16 cellular contexts compared by ENCODE assay signal in genomic region chr22:24170632-24171031, GRCh38. TPM values are rescaled to one million over a fixed set of nuclear protein-coding genes. Genes with fewer than 3 reads are reported as not detected.
A peak's percentile ranks its signal among the peaks of the same experiment; 100 is the strongest.
DNase-seq lines count a peak whose midpoint lies in the region; ATAC-seq and TF ChIP-seq lines count a peak whose summit lies in the region.
"Had no signal": no experiment of that assay in that cellular context is flagged by ENCODE, and none has a peak within 500 bp of the region (broad histone marks: within the 10 kb centered on the region; RNA-seq: fewer than 3 reads in every experiment).

No MANE protein-coding gene starts in this region.

- H3K27ac ChIP-seq in RWPE1 (peak overlapping the region; percentile 18), gastroesophageal sphincter (peak overlapping the region in 3 of 4 donors; percentile 62 to 85 (median 69)), stomach smooth muscle (ENCODE audit: low read length) (peak overlapping the region; percentile 66), OCI-LY7 (ENCODE audit: low read depth, low read length, poor library complexity, severe bottlenecking) (no peak overlapping the region), mesendoderm (ENCODE audit: low read depth, low read length) (no peak overlapping the region)
- no peak overlapping the region for H3K27ac ChIP-seq in CD4-positive, alpha-beta T cell (ENCODE audit: low read depth, low read length)
- H3K27ac ChIP-seq: GM23248 had no signal

- H3K9me2 ChIP-seq in OCI-LY7 (ENCODE audit: insufficient read depth, low read length), result no peaks in the 10 kb centered on the region

- no peak for TF ChIP-seq EP300 in gastroesophageal sphincter (IDR thresholded peaks at IDR 0.05)

- peaks cover 0 to 44% (median 14%) of the 10 kb centered on the region in 3 donors for H3K4me1 ChIP-seq in gastroesophageal sphincter
- H3K4me1 ChIP-seq in stomach smooth muscle (ENCODE audit: control insufficient read depth, insufficient read depth, low read length), result peaks cover 31% of the 10 kb centered on the region
- no peaks in the 10 kb centered on the region for H3K4me1 ChIP-seq in OCI-LY7 (ENCODE audit: insufficient read depth, low read length, poor library complexity, severe bottlenecking)
- H3K4me1 ChIP-seq in mesendoderm (ENCODE audit: control insufficient read depth, low read depth, low read length), result no peaks in the 10 kb centered on the region

- H3K36me3 ChIP-seq in gastroesophageal sphincter (peaks cover 0 to 90% of the 10 kb centered on the region in 2 donors), stomach smooth muscle (ENCODE audit: control insufficient read depth in 2 of 2, insufficient read depth in 2 of 2, low read length in 2 of 2) (peaks cover 37 to 64% of the 10 kb centered on the region in 2 donors), OCI-LY7 (ENCODE audit: insufficient read depth, low read length) (peaks cover 38% of the 10 kb centered on the region; the same call in 1 of the 2 replicates), mesendoderm (ENCODE audit: control insufficient read depth, insufficient read depth, low read length) (peaks cover 2% of the 10 kb centered on the region)

- TF ChIP-seq CTCF in RWPE1 (conservative IDR thresholded peaks at IDR 0.05; ENCODE audit: low read depth) (no peak), gastroesophageal sphincter (IDR thresholded peaks at IDR 0.05) (no peak), OCI-LY7 (conservative IDR thresholded peaks at IDR 0.05; ENCODE audit: low read length) (no peak)
- no peak for TF ChIP-seq CTCF in CD4-positive, alpha-beta T cell (IDR thresholded peaks at IDR 0.05)

- H3K27me3 Mint-ChIP-seq in activated naive CD8-positive, alpha-beta T cell, result no peaks in the 10 kb centered on the region
- H3K27me3 Mint-ChIP-seq in activated naive CD8-positive, alpha-beta T cell treated with anti-CD3 and anti-CD28 coated beads, Interleukin-2, amount 50 U/mL, for 24 hours, result no peaks in the 10 kb centered on the region
- H3K27me3 Mint-ChIP-seq in CD4-positive, alpha-beta T cell, result no peaks in the 10 kb centered on the region
- H3K27me3 Mint-ChIP-seq: CD4-positive, CD25-positive, alpha-beta regulatory T cell had no signal

- peak overlapping the region; percentile 46 for H3K27ac Mint-ChIP-seq in activated naive CD8-positive, alpha-beta T cell
- no peak overlapping the region for H3K27ac Mint-ChIP-seq in activated naive CD8-positive, alpha-beta T cell treated with anti-CD3 and anti-CD28 coated beads, Interleukin-2, amount 50 U/mL, for 24 hours
- no peak overlapping the region for H3K27ac Mint-ChIP-seq in CD4-positive, alpha-beta T cell

- H2BK120ac ChIP-seq in mesendoderm (ENCODE audit: low read depth, low read length), result no peak overlapping the region

- POLR2A ChIA-PET in RWPE1 (lab: Yijun Ruan, JAX; ENCODE audit: low non-redundant PET), result no interaction called here
- POLR2A ChIA-PET in OCI-LY7 (lab: Charles Lee), result no interaction called here
- POLR2A ChIA-PET in CD4-positive, alpha-beta T cell (lab: Charles Lee), result interaction anchor here (2.3 to 6.4 kb wide), 2 partner anchors 14 to 15 kb away, joined by 14 to 38 read pairs; no protein-coding TSS in a partner anchor

- DNase-seq in activated naive CD8-positive, alpha-beta T cell treated with anti-CD3 and anti-CD28 coated beads, Interleukin-2, amount 50 U/mL, for 24 hours, result no peak
- DNase-seq in RWPE1 (ENCODE audit: low spot score) (no peak), OCI-LY7 (ENCODE audit: low spot score) (no peak), mesendoderm (no peak)
- DNase-seq in CD4-positive, alpha-beta T cell, result no peak
- DNase-seq: ACHN; CD4-positive, CD25-positive, alpha-beta regulatory T cell; DMS79; GM23248 had no signal

- no peak overlapping the region for H4K8ac ChIP-seq in mesendoderm (ENCODE audit: low read depth, low read length)

- no peak overlapping the region for H2AFZ ChIP-seq in OCI-LY7 (ENCODE audit: low read length)
- H2AFZ ChIP-seq: GM23248 had no signal

- CTCF ChIA-PET in RWPE1 (lab: Yijun Ruan, JAX) (interaction anchor here (0.8 to 1.0 kb wide), 2 partner anchors 13 kb away, joined by 3 read pairs; no protein-coding TSS in a partner anchor), OCI-LY7 (lab: Charles Lee; ENCODE audit: unreplicated experiment) (no interaction called here)
- CTCF ChIA-PET in CD4-positive, alpha-beta T cell (lab: Charles Lee), result interaction anchor here (0.9 kb wide), 1 partner anchor 13 kb away, joined by 3 read pairs; no protein-coding TSS in a partner anchor

- no CpG with 5 or more reads among the region's 5 CpGs for WGBS in gastroesophageal sphincter (ENCODE audit: low coverage in 1 of 2), 2 donors
- WGBS in mesendoderm (ENCODE audit: extremely low coverage, insufficient coverage, low lambda C conversion rate), result no CpG with 5 or more reads among the region's 5 CpGs

- intact Hi-C loops in OCI-LY7 (cut with micrococcal nuclease; ENCODE audit: unreplicated experiment), result no loop called here
- intact Hi-C loops in CD4-positive, alpha-beta T cell (cut with DNase I, micrococcal nuclease), result no loop called here

- H3K9me3 ChIP-seq in gastroesophageal sphincter, result no peaks in the 10 kb centered on the region
- no peaks in the 10 kb centered on the region for H3K9me3 ChIP-seq in stomach smooth muscle (ENCODE audit: control insufficient read depth in 2 of 2, low read length in 2 of 2)
- no peaks in the 10 kb centered on the region for H3K9me3 ChIP-seq in OCI-LY7 (ENCODE audit: low read length)
- no peaks in the 10 kb centered on the region for H3K9me3 ChIP-seq in CD4-positive, alpha-beta T cell (ENCODE audit: control insufficient read depth, low read length)
- H3K9me3 ChIP-seq: BLaER1 treated with 17β-estradiol and CSF1 and Interleukin-3, amounts not matched to agents 10 nM and 100 nM had no signal

- H3K79me1 ChIP-seq in mesendoderm (ENCODE audit: low read length), result no peaks in the 10 kb centered on the region

- H4K20me1 ChIP-seq in OCI-LY7 (ENCODE audit: insufficient read depth, low read length), result no peaks in the 10 kb centered on the region

- H3K27me3 ChIP-seq in gastroesophageal sphincter (no peaks in the 10 kb centered on the region), stomach smooth muscle (ENCODE audit: control insufficient read depth in 1 of 2, insufficient read depth in 2 of 2, low read length in 2 of 2) (no peaks in the 10 kb centered on the region), mesendoderm (ENCODE audit: insufficient read depth, low read length, poor library complexity) (no peaks in the 10 kb centered on the region)
- H3K27me3 ChIP-seq in CD4-positive, alpha-beta T cell (ENCODE audit: control insufficient read depth, insufficient read depth, low read length), result no peaks in the 10 kb centered on the region
- H3K27me3 ChIP-seq: BLaER1 treated with 17β-estradiol and CSF1 and Interleukin-3, amounts not matched to agents 10 nM and 100 nM had no signal

- no peak overlapping the region for H2BK15ac ChIP-seq in mesendoderm (replicated peaks; ENCODE audit: low read depth)

- H3K23ac ChIP-seq in mesendoderm (ENCODE audit: low read length), result no peak overlapping the region

- peaks cover 28% of the 10 kb centered on the region for H3K4me1 Mint-ChIP-seq in activated naive CD8-positive, alpha-beta T cell (ENCODE audit: low read depth)
- H3K4me1 Mint-ChIP-seq in activated naive CD8-positive, alpha-beta T cell treated with anti-CD3 and anti-CD28 coated beads, Interleukin-2, amount 50 U/mL, for 24 hours, result peaks cover 11% of the 10 kb centered on the region
- no peaks in the 10 kb centered on the region for H3K4me1 Mint-ChIP-seq in CD4-positive, alpha-beta T cell (ENCODE audit: low read depth)

- H3K18ac ChIP-seq in mesendoderm (ENCODE audit: low read length), result no peak overlapping the region

- H3K79me2 ChIP-seq in OCI-LY7 (ENCODE audit: insufficient read depth, low read depth, low read length) (no peaks in the 10 kb centered on the region), mesendoderm (ENCODE audit: control insufficient read depth, insufficient read depth, low read length) (no peaks in the 10 kb centered on the region)

- no peak overlapping the region for H3K9ac ChIP-seq in stomach smooth muscle (ENCODE audit: low read length in 2 of 2)
- H3K9ac ChIP-seq in mesendoderm (ENCODE audit: low read length), result no peak overlapping the region
- H3K9ac ChIP-seq: GM23248 had no signal

- H4K5ac ChIP-seq in mesendoderm (ENCODE audit: low read length), result no peak overlapping the region

- H3K4ac ChIP-seq in mesendoderm (ENCODE audit: low read depth, low read length), result no peak overlapping the region

- H2AK5ac ChIP-seq in mesendoderm (ENCODE audit: low read length), result no peak overlapping the region

- H3K56ac ChIP-seq in mesendoderm (ENCODE audit: low read length), result no peak overlapping the region

- H3K4me3 ChIP-seq in gastroesophageal sphincter (no peak overlapping the region), stomach smooth muscle (ENCODE audit: low read length in 2 of 2) (no peak overlapping the region), OCI-LY7 (ENCODE audit: low read depth, low read length, poor library complexity, severe bottlenecking) (no peak overlapping the region), mesendoderm (ENCODE audit: low read length) (no peak overlapping the region)
- H3K4me3 ChIP-seq: BLaER1 treated with 17β-estradiol and CSF1 and Interleukin-3, amounts not matched to agents 10 nM and 100 nM; GM12878; GM23248 had no signal

- H2BK5ac ChIP-seq in mesendoderm (ENCODE audit: low read length), result no peak overlapping the region

- H3K4me3 Mint-ChIP-seq in activated naive CD8-positive, alpha-beta T cell, result no peak overlapping the region
- H3K4me3 Mint-ChIP-seq in activated naive CD8-positive, alpha-beta T cell treated with anti-CD3 and anti-CD28 coated beads, Interleukin-2, amount 50 U/mL, for 24 hours, result no peak overlapping the region
- no peak overlapping the region for H3K4me3 Mint-ChIP-seq in CD4-positive, alpha-beta T cell
- H3K4me3 Mint-ChIP-seq: CD4-positive, CD25-positive, alpha-beta regulatory T cell had no signal

- no peaks in the 10 kb centered on the region for H3K9me3 Mint-ChIP-seq in activated naive CD8-positive, alpha-beta T cell (ENCODE audit: low read depth)
- H3K9me3 Mint-ChIP-seq in activated naive CD8-positive, alpha-beta T cell treated with anti-CD3 and anti-CD28 coated beads, Interleukin-2, amount 50 U/mL, for 24 hours, result no peaks in the 10 kb centered on the region
- H3K9me3 Mint-ChIP-seq in CD4-positive, alpha-beta T cell, result no peaks in the 10 kb centered on the region
- H3K9me3 Mint-ChIP-seq: CD4-positive, CD25-positive, alpha-beta regulatory T cell had no signal

- BruUV-seq in OCI-LY7 (replicated peaks; lab: Mats Ljungman, UMichigan), result no TSS peak

- H3K36me3 Mint-ChIP-seq in activated naive CD8-positive, alpha-beta T cell, result no peaks in the 10 kb centered on the region
- peaks cover 7% of the 10 kb centered on the region for H3K36me3 Mint-ChIP-seq in activated naive CD8-positive, alpha-beta T cell treated with anti-CD3 and anti-CD28 coated beads, Interleukin-2, amount 50 U/mL, for 24 hours (ENCODE audit: low read depth)
- peaks cover 69% of the 10 kb centered on the region for H3K36me3 Mint-ChIP-seq in CD4-positive, alpha-beta T cell (ENCODE audit: low read depth)

- no peak for TF ChIP-seq POLR2A in gastroesophageal sphincter (IDR thresholded peaks at IDR 0.05)

- ATAC-seq in activated naive CD8-positive, alpha-beta T cell treated with anti-CD3 and anti-CD28 coated beads, Interleukin-2, amount 50 U/mL, for 24 hours, result no peak
- ATAC-seq in gastroesophageal sphincter, result no peak
- no peak for ATAC-seq in CD4-positive, alpha-beta T cell (ENCODE audit: poor library complexity)
- ATAC-seq: GM12878, HCT116 had no signal

- H3K4me2 ChIP-seq in OCI-LY7 (ENCODE audit: low read length) (no peak overlapping the region), mesendoderm (ENCODE audit: low read length) (no peak overlapping the region)
- H3K4me2 ChIP-seq: BLaER1 treated with 17β-estradiol and CSF1 and Interleukin-3, amounts not matched to agents 10 nM and 100 nM had no signal

RNA-seq across cellular contexts. Expression of gene SUSD2, which starts 10.7 kb away (rescaled TPM):
- 1 to 10 TPM; 2.4 to 5.0 (median 4.4) TPM for total RNA-seq in gastroesophageal sphincter
- 0.41 and 0.54 TPM in 2 replicates for total RNA-seq in OCI-LY7 (2014; rRNA removed; shearing (Covaris generic))
- total RNA-seq in OCI-LY7 (2022), result 0.38 and 0.39 TPM in 2 replicates
- total RNA-seq in CD4-positive, alpha-beta T cell, result 1 to 10 TPM in 1 of 2 experiments, under 1 TPM in 1; 0.80 to 1.5 TPM
- 1.8 TPM for polyA plus RNA-seq in mesendoderm (2013, experiment 1 of 2)
- polyA plus RNA-seq in mesendoderm (2013, experiment 2 of 2), result 1.6 TPM
- total RNA-seq: G401, GM23248 had no signal

Comparison
In these comparisons a context has a peak if more than half of its experiments do, and no peak if none do; other contexts are left out.
1. H3K27ac ChIP-seq: peak in RWPE1 (single experiment), gastroesophageal sphincter (3 of 4) and stomach smooth muscle (single experiment); none in OCI-LY7 (single experiment), CD4-positive, alpha-beta T cell (single experiment) and mesendoderm (single experiment).